9 cellular contexts compared by ENCODE assay signal in genomic region chr2:238684362-238685326, GRCh38.
DNase-seq lines count a peak whose midpoint lies in the region; ATAC-seq and TF ChIP-seq lines count a peak whose summit lies in the region.
"Had no signal": no experiment of that assay in that cellular context is flagged by ENCODE, and none has a peak within 500 bp of the region (broad histone marks: within the 10 kb centered on the region; RNA-seq: fewer than 3 reads in every experiment).

No MANE protein-coding gene starts in this region.

- H3K27ac Mint-ChIP-seq in Caco-2 (ENCODE audit: unreplicated experiment): no peak overlapping the region

- H3K9me3 ChIP-seq in tibial artery (no peaks in the 10 kb centered on the region), Caco-2 (no peaks in the 10 kb centered on the region)
- H3K9me3 ChIP-seq: BLaER1 had no signal

- POLR2A ChIA-PET in Caco-2 (lab: Charles Lee): no interaction called here

- H3K36me3 ChIP-seq in tibial artery (no peaks in the 10 kb centered on the region), Caco-2 (ENCODE audit: control insufficient read depth, insufficient read depth, low read length) (no peaks in the 10 kb centered on the region)
- H3K36me3 ChIP-seq: BLaER1 had no signal

- no peaks in the 10 kb centered on the region for H3K9me3 Mint-ChIP-seq in Caco-2 (ENCODE audit: unreplicated experiment)

- intact Hi-C loops in tibial artery (cut with DNase I; ENCODE audit: low total_unique reads): no loop called here
- intact Hi-C loops in Caco-2 (cut with micrococcal nuclease; ENCODE audit: unreplicated experiment): no loop called here

- peaks cover 0 to 20% (median 11%) of the 10 kb centered on the region in 4 donors for H3K4me1 ChIP-seq in tibial artery
- no peaks in the 10 kb centered on the region for H3K4me1 ChIP-seq in Caco-2

- H3K27me3 ChIP-seq in tibial artery (no peaks in the 10 kb centered on the region), Caco-2 (replicated peaks; ENCODE audit: control insufficient read depth, insufficient read depth, low read length) (no peaks in the 10 kb centered on the region)
- H3K27me3 ChIP-seq: BLaER1 had no signal

- CTCF ChIA-PET in Caco-2 (lab: Charles Lee): no interaction called here

- H3K36me3 Mint-ChIP-seq in Caco-2 (ENCODE audit: insufficient read depth, unreplicated experiment): no peaks in the 10 kb centered on the region

- H3K4me3 ChIP-seq in tibial artery: no peak overlapping the region
- H3K4me3 ChIP-seq in Caco-2 (ENCODE audit: low read depth, low read length): no peak overlapping the region
- H3K4me3 ChIP-seq: BLaER1 had no signal

- no peak for TF ChIP-seq CTCF in tibial artery (IDR thresholded peaks at IDR 0.05)
- TF ChIP-seq CTCF in Caco-2 (IDR thresholded peaks at IDR 0.05; ENCODE audit: insufficient read depth in 1 of 2, low read depth in 1 of 2, low read length in 1 of 2, severe bottlenecking in 1 of 2, unreplicated experiment in 1 of 2): no peak

- H3K4me1 Mint-ChIP-seq in Caco-2 (ENCODE audit: low read depth, unreplicated experiment): no peaks in the 10 kb centered on the region

- peak overlapping the region; percentile 59 to 61 for H3K27ac ChIP-seq in tibial artery
- H3K27ac ChIP-seq: BLaER1 had no signal

- BruUV-seq in Caco-2 (replicated peaks; lab: Mats Ljungman, UMichigan): no TSS peak

- peaks cover 8% of the 10 kb centered on the region for H3K27me3 Mint-ChIP-seq in Caco-2 (ENCODE audit: insufficient read depth, unreplicated experiment)

- H3K4me3 Mint-ChIP-seq in Caco-2 (ENCODE audit: unreplicated experiment): no peak overlapping the region

- DNase-seq in activated CD4-positive, alpha-beta T cell treated with anti-CD3 and anti-CD28 coated beads for 48 hours: peak; percentile 27
- DNase-seq in activated CD4-positive, alpha-beta T cell treated with anti-CD3 and anti-CD28 coated beads, Interleukin-2, amount 50 U/mL, for 4 hours: no peak
- DNase-seq in amniotic epithelial cell (ENCODE audit: low read depth) (peak; percentile 100), hepatic stellate cell (ENCODE audit: low spot score) (peak; percentile 83), tibial artery (peak; percentile 74 to 88), Caco-2 (no peak)
- DNase-seq in activated naive CD4-positive, alpha-beta T cell (lab: John Stamatoyannopoulos, UW): no peak

- ATAC-seq in GM19455 (IDR thresholded peaks at IDR 0.05; ENCODE audit: unreplicated experiment): no peak

Comparison
In these comparisons a context has a peak if more than half of its experiments do, and no peak if none do; other contexts are left out.
1. DNase-seq: peak in activated CD4-positive, alpha-beta T cell treated with anti-CD3 and anti-CD28 coated beads for 48 hours (single experiment), amniotic epithelial cell (single experiment), hepatic stellate cell (single experiment) and tibial artery (2 of 2); none in activated CD4-positive, alpha-beta T cell treated with anti-CD3 and anti-CD28 coated beads, Interleukin-2, amount 50 U/mL, for 4 hours (0 of 2), activated naive CD4-positive, alpha-beta T cell (0 of 4) and Caco-2 (0 of 2).